ENCODE assay signal across 1 cellular context in genomic region chr14:23302290-23303225, GRCh38.
A peak's percentile ranks its signal among the peaks of the same experiment; 100 is the strongest.
TF ChIP-seq lines count a peak whose summit lies in the region.

Gene PPP1R3E, minus strand, starts transcription at chr14:23302859. Its CDS starts 283 bp downstream, at chr14:23302576.

TF ChIP-seq in HEK293, 187 proteins besides CTCF, POLR2A, EP300 and RAD21 (continued from another document and continues in another):
- no peak for TF ChIP-seq SALL2 (tag by site-specific recombination; IDR thresholded peaks at IDR 0.05; ENCODE audit: borderline replicate concordance)
- TF ChIP-seq ZNF366 (tag by site-specific recombination; conservative IDR thresholded peaks at IDR 0.05), result peak; percentile 57
- TF ChIP-seq ZNF112 (tag by site-specific recombination; IDR thresholded peaks at IDR 0.05), result no peak
- TF ChIP-seq ZNF2 (tag by site-specific recombination; IDR thresholded peaks at IDR 0.05), result 0 out of 2 replicates have a peak, but pooled peaks have one; percentile 8
- TF ChIP-seq, protein P1, sequence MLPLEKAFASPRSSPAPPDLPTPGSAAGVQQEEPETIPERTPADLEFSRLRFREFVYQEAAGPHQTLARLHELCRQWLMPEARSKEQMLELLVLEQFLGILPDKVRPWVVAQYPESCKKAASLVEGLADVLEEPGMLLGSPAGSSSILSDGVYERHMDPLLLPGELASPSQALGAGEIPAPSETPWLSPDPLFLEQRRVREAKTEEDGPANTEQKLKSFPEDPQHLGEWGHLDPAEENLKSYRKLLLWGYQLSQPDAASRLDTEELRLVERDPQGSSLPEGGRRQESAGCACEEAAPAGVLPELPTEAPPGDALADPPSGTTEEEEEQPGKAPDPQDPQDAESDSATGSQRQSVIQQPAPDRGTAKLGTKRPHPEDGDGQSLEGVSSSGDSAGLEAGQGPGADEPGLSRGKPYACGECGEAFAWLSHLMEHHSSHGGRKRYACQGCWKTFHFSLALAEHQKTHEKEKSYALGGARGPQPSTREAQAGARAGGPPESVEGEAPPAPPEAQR (tag by site-specific recombination; IDR thresholded peaks at IDR 0.05), result no peak
- no peak for TF ChIP-seq ZNF169 (tag by site-specific recombination; IDR thresholded peaks at IDR 0.05)
- TF ChIP-seq ZNF324 (tag by site-specific recombination; IDR thresholded peaks at IDR 0.05), result no peak
- 0 out of 2 replicates have a peak, but pooled peaks have one; percentile 9 for TF ChIP-seq ZSCAN30 (tag by site-specific recombination; IDR thresholded peaks at IDR 0.05)
- no peak for TF ChIP-seq ZNF596 (tag by site-specific recombination; IDR thresholded peaks at IDR 0.05)
- TF ChIP-seq ZNF76 (tag by site-specific recombination; IDR thresholded peaks at IDR 0.05; ENCODE audit: borderline replicate concordance, low read depth), result no peak; the same call in 1 of the 2 replicates
- no peak for TF ChIP-seq ZNF341 (tag by site-specific recombination; IDR thresholded peaks at IDR 0.05; ENCODE audit: low read depth)
- no peak for TF ChIP-seq ZNF561 (tag by site-specific recombination; IDR thresholded peaks at IDR 0.05; ENCODE audit: borderline replicate concordance)
- TF ChIP-seq ZBTB8A (tag by site-specific recombination; IDR thresholded peaks at IDR 0.05), result peak; percentile 34
- TF ChIP-seq ZNF624 (tag by site-specific recombination; IDR thresholded peaks at IDR 0.05), result no peak
- no peak for TF ChIP-seq ZNF555 (tag by site-specific recombination; conservative IDR thresholded peaks at IDR 0.05)
- TF ChIP-seq ZNF132 (tag by site-specific recombination; IDR thresholded peaks at IDR 0.05; ENCODE audit: borderline replicate concordance), result no peak
- TF ChIP-seq ZNF571 (tag by site-specific recombination; IDR thresholded peaks at IDR 0.05), result no peak
- TF ChIP-seq YY1 (tag by site-specific recombination; IDR thresholded peaks at IDR 0.05), result no peak
- TF ChIP-seq ZNF202 (tag by site-specific recombination; IDR thresholded peaks at IDR 0.05; ENCODE audit: borderline replicate concordance), result no peak
- TF ChIP-seq REST (tag by site-specific recombination; IDR thresholded peaks at IDR 0.05), result no peak
- TF ChIP-seq PRDM10 (tag by site-specific recombination; IDR thresholded peaks at IDR 0.05), result peak; percentile 67; the same call in 1 of the 2 replicates
- no peak for TF ChIP-seq ZNF18 (tag by site-specific recombination; IDR thresholded peaks at IDR 0.05)
- TF ChIP-seq HOXC10 (CRISPR knock-in tag; IDR thresholded peaks at IDR 0.05), result no peak
- no peak for TF ChIP-seq ZNF664 (tag by site-specific recombination; IDR thresholded peaks at IDR 0.05)
- no peak for TF ChIP-seq ZNF843 (tag by site-specific recombination; IDR thresholded peaks at IDR 0.05)
- TF ChIP-seq, protein P2, sequence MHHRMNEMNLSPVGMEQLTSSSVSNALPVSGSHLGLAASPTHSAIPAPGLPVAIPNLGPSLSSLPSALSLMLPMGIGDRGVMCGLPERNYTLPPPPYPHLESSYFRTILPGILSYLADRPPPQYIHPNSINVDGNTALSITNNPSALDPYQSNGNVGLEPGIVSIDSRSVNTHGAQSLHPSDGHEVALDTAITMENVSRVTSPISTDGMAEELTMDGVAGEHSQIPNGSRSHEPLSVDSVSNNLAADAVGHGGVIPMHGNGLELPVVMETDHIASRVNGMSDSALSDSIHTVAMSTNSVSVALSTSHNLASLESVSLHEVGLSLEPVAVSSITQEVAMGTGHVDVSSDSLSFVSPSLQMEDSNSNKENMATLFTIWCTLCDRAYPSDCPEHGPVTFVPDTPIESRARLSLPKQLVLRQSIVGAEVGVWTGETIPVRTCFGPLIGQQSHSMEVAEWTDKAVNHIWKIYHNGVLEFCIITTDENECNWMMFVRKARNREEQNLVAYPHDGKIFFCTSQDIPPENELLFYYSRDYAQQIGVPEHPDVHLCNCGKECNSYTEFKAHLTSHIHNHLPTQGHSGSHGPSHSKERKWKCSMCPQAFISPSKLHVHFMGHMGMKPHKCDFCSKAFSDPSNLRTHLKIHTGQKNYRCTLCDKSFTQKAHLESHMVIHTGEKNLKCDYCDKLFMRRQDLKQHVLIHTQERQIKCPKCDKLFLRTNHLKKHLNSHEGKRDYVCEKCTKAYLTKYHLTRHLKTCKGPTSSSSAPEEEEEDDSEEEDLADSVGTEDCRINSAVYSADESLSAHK (tag by site-specific recombination; IDR thresholded peaks at IDR 0.05), result no peak
- no peak for TF ChIP-seq ZFP37 (tag by site-specific recombination; IDR thresholded peaks at IDR 0.05)
- TF ChIP-seq KLF9 (tag by site-specific recombination; IDR thresholded peaks at IDR 0.05; ENCODE audit: low read depth), result peak; percentile 55
- TF ChIP-seq ZNF157 (tag by site-specific recombination; IDR thresholded peaks at IDR 0.05), result no peak
- TF ChIP-seq, protein P3, sequence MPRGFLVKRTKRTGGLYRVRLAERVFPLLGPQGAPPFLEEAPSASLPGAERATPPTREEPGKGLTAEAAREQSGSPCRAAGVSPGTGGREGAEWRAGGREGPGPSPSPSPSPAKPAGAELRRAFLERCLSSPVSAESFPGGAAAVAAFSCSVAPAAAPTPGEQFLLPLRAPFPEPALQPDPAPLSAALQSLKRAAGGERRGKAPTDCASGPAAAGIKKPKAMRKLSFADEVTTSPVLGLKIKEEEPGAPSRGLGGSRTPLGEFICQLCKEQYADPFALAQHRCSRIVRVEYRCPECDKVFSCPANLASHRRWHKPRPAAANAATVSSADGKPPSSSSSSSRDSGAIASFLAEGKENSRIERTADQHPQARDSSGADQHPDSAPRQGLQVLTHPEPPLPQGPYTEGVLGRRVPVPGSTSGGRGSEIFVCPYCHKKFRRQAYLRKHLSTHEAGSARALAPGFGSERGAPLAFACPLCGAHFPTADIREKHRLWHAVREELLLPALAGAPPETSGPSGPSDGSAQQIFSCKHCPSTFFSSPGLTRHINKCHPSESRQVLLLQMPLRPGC (tag by site-specific recombination; IDR thresholded peaks at IDR 0.05), result no peak
- peak; percentile 63 for TF ChIP-seq SP3 (tag by site-specific recombination; IDR thresholded peaks at IDR 0.05)
- TF ChIP-seq, protein P4, sequence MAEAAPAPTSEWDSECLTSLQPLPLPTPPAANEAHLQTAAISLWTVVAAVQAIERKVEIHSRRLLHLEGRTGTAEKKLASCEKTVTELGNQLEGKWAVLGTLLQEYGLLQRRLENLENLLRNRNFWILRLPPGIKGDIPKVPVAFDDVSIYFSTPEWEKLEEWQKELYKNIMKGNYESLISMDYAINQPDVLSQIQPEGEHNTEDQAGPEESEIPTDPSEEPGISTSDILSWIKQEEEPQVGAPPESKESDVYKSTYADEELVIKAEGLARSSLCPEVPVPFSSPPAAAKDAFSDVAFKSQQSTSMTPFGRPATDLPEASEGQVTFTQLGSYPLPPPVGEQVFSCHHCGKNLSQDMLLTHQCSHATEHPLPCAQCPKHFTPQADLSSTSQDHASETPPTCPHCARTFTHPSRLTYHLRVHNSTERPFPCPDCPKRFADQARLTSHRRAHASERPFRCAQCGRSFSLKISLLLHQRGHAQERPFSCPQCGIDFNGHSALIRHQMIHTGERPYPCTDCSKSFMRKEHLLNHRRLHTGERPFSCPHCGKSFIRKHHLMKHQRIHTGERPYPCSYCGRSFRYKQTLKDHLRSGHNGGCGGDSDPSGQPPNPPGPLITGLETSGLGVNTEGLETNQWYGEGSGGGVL (tag by site-specific recombination; IDR thresholded peaks at IDR 0.05), result peak; percentile 43; the same call in 1 of the 2 replicates
- no peak for TF ChIP-seq ZNF292 (tag by site-specific recombination; IDR thresholded peaks at IDR 0.05; ENCODE audit: borderline replicate concordance, low read depth)
- no peak for TF ChIP-seq ZNF544 (tag by site-specific recombination; IDR thresholded peaks at IDR 0.05)
- TF ChIP-seq TSHZ1 (tag by site-specific recombination; IDR thresholded peaks at IDR 0.05; ENCODE audit: borderline replicate concordance), result no peak
- TF ChIP-seq KLF7 (tag by site-specific recombination; IDR thresholded peaks at IDR 0.05; ENCODE audit: borderline replicate concordance), result no peak
- peak; percentile 44; the same call in 1 of the 2 replicates for TF ChIP-seq GLI4 (tag by site-specific recombination; IDR thresholded peaks at IDR 0.05)
- no peak for TF ChIP-seq ZNF221 (tag by site-specific recombination; IDR thresholded peaks at IDR 0.05; ENCODE audit: borderline replicate concordance)
- TF ChIP-seq ZNF155 (tag by site-specific recombination; IDR thresholded peaks at IDR 0.05), result no peak
- no peak for TF ChIP-seq ZNF211 (tag by site-specific recombination; IDR thresholded peaks at IDR 0.05; ENCODE audit: low read depth)
- no peak for TF ChIP-seq ZNF707 (tag by site-specific recombination; IDR thresholded peaks at IDR 0.05)
- no peak for TF ChIP-seq ZNF133 (tag by site-specific recombination; IDR thresholded peaks at IDR 0.05)
